In genomic region chr10:33327750-33328149, GRCh38 we compare ENCODE assay signal across 11 cellular contexts. TPM values are rescaled to one million over a fixed set of nuclear protein-coding genes. Genes with fewer than 3 reads are reported as not detected.
DNase-seq lines count a peak whose midpoint lies in the region; ATAC-seq and TF ChIP-seq lines count a peak whose summit lies in the region.
"Had no signal": no experiment of that assay in that cellular context is flagged by ENCODE, and none has a peak within 500 bp of the region (broad histone marks: within the 10 kb centered on the region; RNA-seq: fewer than 3 reads in every experiment).

No MANE protein-coding gene starts in this region.

- H3K9me3 ChIP-seq in adipocyte (ENCODE audit: control insufficient read depth, low read length), result no peaks in the 10 kb centered on the region
- no peaks in the 10 kb centered on the region for H3K9me3 ChIP-seq in upper lobe of right lung
- H3K9me3 ChIP-seq: SJSA1 had no signal

- peak; percentile 13 for TF ChIP-seq CTCF in upper lobe of right lung (IDR thresholded peaks at IDR 0.05)

- intact Hi-C loops in left ventricle myocardium superior (cut with micrococcal nuclease) (loop anchor here (5.0 kb wide), 1 partner anchor 130 kb away; no protein-coding TSS in a partner anchor), upper lobe of right lung (cut with DNase I) (no loop called here)

- no peak overlapping the region for H3K27ac ChIP-seq in upper lobe of right lung
- H3K27ac ChIP-seq: parathyroid adenoma, SJSA1 had no signal

- peaks cover 70% of the 10 kb centered on the region for H3K4me1 ChIP-seq in adipocyte (ENCODE audit: control insufficient read depth, insufficient read depth, low read length)
- peaks cover 33% of the 10 kb centered on the region for H3K4me1 ChIP-seq in upper lobe of right lung
- H3K4me1 ChIP-seq: parathyroid adenoma had no signal

- H3K36me3 ChIP-seq in adipocyte (ENCODE audit: control insufficient read depth, insufficient read depth, low read length, severe bottlenecking) (peaks cover 65% of the 10 kb centered on the region), upper lobe of right lung (peaks cover 19% of the 10 kb centered on the region)

- H3K27me3 ChIP-seq in adipocyte (replicated peaks; ENCODE audit: control insufficient read depth, insufficient read depth, low read length) (no peaks in the 10 kb centered on the region), upper lobe of right lung (no peaks in the 10 kb centered on the region)
- H3K27me3 ChIP-seq: SJSA1 had no signal

- H3K4me3 ChIP-seq in adipocyte (ENCODE audit: low read length) (peak overlapping the region; percentile 94), upper lobe of right lung (peak overlapping the region; percentile 4)
- H3K4me3 ChIP-seq: SJSA1 had no signal

- peak; percentile 37 for ATAC-seq in left ventricle myocardium superior
- ATAC-seq in upper lobe of right lung, result no peak
- no peak for ATAC-seq in HG03045 (IDR thresholded peaks at IDR 0.05; ENCODE audit: unreplicated experiment)

- DNase-seq in NCI-H82 (lab: John Stamatoyannopoulos, UW) (peak; percentile 1), NCI-H82 treated with DMSO at 0.1 percent for 48 hours (lab: John Stamatoyannopoulos, UW; ENCODE audit: unreplicated experiment) (no peak), adipocyte (ENCODE audit: low read depth) (peak; percentile 38), left ventricle myocardium superior (no peak), upper lobe of right lung (no peak), 8988T (no peak), NCI-H446 (lab: John Stamatoyannopoulos, UW) (no peak)
- DNase-seq: AML-193 had no signal

- H3K9ac ChIP-seq in adipocyte (ENCODE audit: low read length), result peak overlapping the region; percentile 98
- H3K9ac ChIP-seq: parathyroid adenoma had no signal

RNA-seq across cellular contexts. Expression of gene NRP1, which starts 6.7 kb away (rescaled TPM):
- 175 TPM for total RNA-seq in left ventricle myocardium superior
- total RNA-seq in upper lobe of right lung, result 139 TPM

Comparison
In these comparisons a context has a peak if more than half of its experiments do, and no peak if none do; other contexts are left out.
1. DNase-seq: peak in NCI-H82 (single experiment) and adipocyte (single experiment); none in NCI-H82 treated with DMSO at 0.1 percent for 48 hours (single experiment), left ventricle myocardium superior (single experiment), upper lobe of right lung (single experiment), 8988T (single experiment) and NCI-H446 (0 of 2).